Comparison of ENCODE assay signal across 8 cellular contexts in genomic region chr2:10688921-10689807, GRCh38. TPM values are rescaled to one million over a fixed set of nuclear protein-coding genes. Genes with fewer than 3 reads are reported as not detected.
A peak's percentile ranks its signal among the peaks of the same experiment; 100 is the strongest.
DNase-seq lines count a peak whose midpoint lies in the region; ATAC-seq and TF ChIP-seq lines count a peak whose summit lies in the region.

No MANE protein-coding gene starts in this region.

- no peak overlapping the region for H3K27ac Mint-ChIP-seq in immature natural killer cell

- H3K9ac ChIP-seq in parathyroid adenoma = peak overlapping the region; percentile 87

- H3K27me3 ChIP-seq in parathyroid adenoma (ENCODE audit: control insufficient read depth, insufficient read depth, low read length) = no peaks in the 10 kb centered on the region

- peaks cover 9 to 10% of the 10 kb centered on the region in 2 donors for H3K4me1 Mint-ChIP-seq in immature natural killer cell

- ATAC-seq in HG02678 (IDR thresholded peaks at IDR 0.05; ENCODE audit: unreplicated experiment) = peak; percentile 27

- H3K4me1 ChIP-seq in parathyroid adenoma = peaks cover 4% of the 10 kb centered on the region

- H3K4me3 Mint-ChIP-seq in immature natural killer cell = no peak overlapping the region

- H3K36me3 Mint-ChIP-seq in immature natural killer cell = no peaks in the 10 kb centered on the region

- TF ChIP-seq CTCF in fibroblast of pulmonary artery (IDR thresholded peaks at IDR 0.05; ENCODE audit: low read length, missing control alignments) (no peak), parathyroid adenoma (IDR thresholded peaks at IDR 0.05) (no peak)

- H3K27me3 Mint-ChIP-seq in immature natural killer cell (ENCODE audit: low read depth in 3 of 3) = peaks cover 0 to 11% (median 6%) of the 10 kb centered on the region in 3 donors

- H3K27ac ChIP-seq in parathyroid adenoma = peak overlapping the region; percentile 84

- peak overlapping the region; percentile 85 for H3K4me2 ChIP-seq in parathyroid adenoma (ENCODE audit: low read length)

- no peaks in the 10 kb centered on the region for H3K9me3 ChIP-seq in parathyroid adenoma (ENCODE audit: control insufficient read depth, low read length)

- H3K36me3 ChIP-seq in parathyroid adenoma (ENCODE audit: control insufficient read depth, insufficient read depth, low read length) = no peaks in the 10 kb centered on the region

- peak overlapping the region; percentile 91 for H2AFZ ChIP-seq in parathyroid adenoma

- H3K4me3 ChIP-seq in fibroblast of pulmonary artery (replicated peaks; ENCODE audit: low read depth, low read length) (peak overlapping the region; percentile 100), parathyroid adenoma (ENCODE audit: low read depth, low read length) (peak overlapping the region; percentile 99)

- peak; percentile 41 for DNase-seq in NCI-H82 (lab: John Stamatoyannopoulos, UW)
- no peak for DNase-seq in NCI-H82 treated with DMSO at 0.1 percent for 48 hours (lab: John Stamatoyannopoulos, UW; ENCODE audit: unreplicated experiment)
- peak; percentile 21 for DNase-seq in RPMI8226
- peak; percentile 1 for DNase-seq in fibroblast of pulmonary artery (ENCODE audit: low read depth)
- no peak for DNase-seq in immature natural killer cell
- no peak for DNase-seq in activated T-cell treated with anti-CD3 and anti-CD28 coated beads, Interleukin-2, amount 50 U/mL, for 48 hours

- no peaks in the 10 kb centered on the region for H3K9me3 Mint-ChIP-seq in immature natural killer cell

- peaks cover 8% of the 10 kb centered on the region for H3K79me2 ChIP-seq in parathyroid adenoma

RNA-seq across cellular contexts. Expression of gene NOL10, which starts 0.6 kb away (rescaled TPM):
- polyA plus RNA-seq in immature natural killer cell = 10 to 100 TPM; 11.9 to 23.3 (median 17.4) TPM

RNA-seq across cellular contexts. Expression of gene ATP6V1C2, which starts 32.3 kb away (rescaled TPM):
- polyA plus RNA-seq in immature natural killer cell = under 1 TPM in 2 of 3 donors, not detected in 1; 0.26 TPM

Comparison
In these comparisons a context has a peak if more than half of its experiments do, and no peak if none do; other contexts are left out.
1. DNase-seq: peak in NCI-H82 (single experiment), RPMI8226 (single experiment) and fibroblast of pulmonary artery (single experiment); none in NCI-H82 treated with DMSO at 0.1 percent for 48 hours (single experiment), immature natural killer cell (0 of 3) and activated T-cell treated with anti-CD3 and anti-CD28 coated beads, Interleukin-2, amount 50 U/mL, for 48 hours (0 of 2).